In genomic region chr9:114286146-114286679, GRCh38 we compare ENCODE assay signal across 1 cellular context.
TF ChIP-seq lines count a peak whose summit lies in the region.

No MANE protein-coding gene starts in this region.

TF ChIP-seq in HepG2, 621 proteins besides CTCF, POLR2A, EP300 and RAD21:
- peak; percentile 22; the same call in 1 of the 2 replicates for TF ChIP-seq POLR2G (IDR thresholded peaks at IDR 0.05; ENCODE audit: low read depth, low read length)
- TF ChIP-seq NKX3-1 (CRISPR knock-in tag; IDR thresholded peaks at IDR 0.05) = no peak
